ENCODE assay signal across 27 cellular contexts in genomic region chr2:191646612-191646902, GRCh38. TPM values are rescaled to one million over a fixed set of nuclear protein-coding genes. Genes with fewer than 3 reads are reported as not detected.
A peak's percentile ranks its signal among the peaks of the same experiment; 100 is the strongest.
DNase-seq lines count a peak whose midpoint lies in the region; ATAC-seq, FAIRE-seq and TF ChIP-seq lines count a peak whose summit lies in the region.
"Had no signal": no experiment of that assay in that cellular context is flagged by ENCODE, and none has a peak within 500 bp of the region (broad histone marks: within the 10 kb centered on the region; RNA-seq: fewer than 3 reads in every experiment).

No MANE protein-coding gene starts in this region.

- no peak overlapping the region for H3K27ac Mint-ChIP-seq in type B pancreatic cell
- H3K27ac Mint-ChIP-seq: activated T-helper 17 cell treated with anti-CD3 and anti-CD28 coated beads, Interleukin-2, amount 50 U/mL, for 72 hours; brain; T-helper 2 cell treated with Interferon-gamma antibody and Interleukin-4, amounts not matched to agents 5 μg/mL and 100 μg/mL, for 36 hours had no signal

- H3K9me3 Mint-ChIP-seq in type B pancreatic cell = no peaks in the 10 kb centered on the region
- H3K9me3 Mint-ChIP-seq: activated T-helper 17 cell treated with anti-CD3 and anti-CD28 coated beads, Interleukin-2, amount 50 U/mL, for 72 hours; brain; T-helper 2 cell treated with Interferon-gamma antibody and Interleukin-4, amounts not matched to agents 5 μg/mL and 100 μg/mL, for 36 hours had no signal

- peak overlapping the region; percentile 66 for H3K4me2 ChIP-seq in PC-3 (ENCODE audit: low read length)

- H3K27me3 ChIP-seq in PC-3 (ENCODE audit: low read length) (no peaks in the 10 kb centered on the region), left lung (no peaks in the 10 kb centered on the region)
- H3K27me3 ChIP-seq: gastrocnemius medialis, right atrium auricular region, tibial artery had no signal

- H3K9me3 ChIP-seq in PC-3 (ENCODE audit: low read length) = no peaks in the 10 kb centered on the region
- no peaks in the 10 kb centered on the region for H3K9me3 ChIP-seq in left lung
- H3K9me3 ChIP-seq: gastrocnemius medialis, right atrium auricular region, tibial artery had no signal

- TF ChIP-seq POLR2A in H54 (IDR thresholded peaks at IDR 0.05; ENCODE audit: low read depth, low read length) = no peak

- H3K36me3 Mint-ChIP-seq in type B pancreatic cell = no peaks in the 10 kb centered on the region
- H3K36me3 Mint-ChIP-seq: brain had no signal

- H3K27ac ChIP-seq in PC-3 (ENCODE audit: low read length) (peak overlapping the region; percentile 97), epithelial cell of prostate (peak overlapping the region; percentile 96), left lung (peak overlapping the region in 1 of 2 donors; percentile 68)
- H3K27ac ChIP-seq: gastrocnemius medialis, right atrium auricular region, tibial artery had no signal

- no peaks in the 10 kb centered on the region for H3K79me2 ChIP-seq in PC-3 (ENCODE audit: low read length)

- peak overlapping the region; percentile 66 for H3K9ac ChIP-seq in PC-3 (ENCODE audit: low read length)

- peaks cover 4% of the 10 kb centered on the region for H3K4me1 Mint-ChIP-seq in type B pancreatic cell (ENCODE audit: unreplicated experiment)

- CTCF ChIA-PET in PC-3 (lab: Charles Lee) = interaction anchor here (0.6 kb wide), 1 partner anchor 1228 kb away, joined by 3 read pairs; no protein-coding TSS in a partner anchor

- ATAC-seq in PC-3 = peak; percentile 53
- ATAC-seq in left lung = peak; percentile 33
- ATAC-seq in GM21360 (IDR thresholded peaks at IDR 0.05; ENCODE audit: unreplicated experiment) = no peak
- ATAC-seq: activated T-helper 17 cell treated with anti-CD3 and anti-CD28 coated beads, Interleukin-2, amount 50 U/mL, for 72 hours; gastrocnemius medialis; SK-N-SH treated with all-trans-retinoic acid at 6 μM for 48 hours; stimulated activated naive CD8-positive, alpha-beta T cell treated with anti-CD3 and anti-CD28 coated beads, Interleukin-15, Interleukin-2, amounts not matched to agents 100 U/mL and 50 U/mL, for 24 hours had no signal

- H2AFZ ChIP-seq in PC-3 (ENCODE audit: low read length) = 0 out of 2 replicates have a peak overlapping the region, but pooled peaks have one; percentile 8

- H3K4me1 ChIP-seq in PC-3 (ENCODE audit: insufficient read depth, low read length) (peaks cover 44% of the 10 kb centered on the region), left lung (peaks cover 0 to 11% of the 10 kb centered on the region in 2 donors)
- H3K4me1 ChIP-seq: gastrocnemius medialis, right atrium auricular region, tibial artery had no signal

- H3K4me3 ChIP-seq in PC-3 (ENCODE audit: low read length) = peak overlapping the region; percentile 31; the same call in 1 of the 2 replicates
- no peak overlapping the region for H3K4me3 ChIP-seq in left lung
- H3K4me3 ChIP-seq: gastrocnemius medialis, right atrium auricular region, tibial artery had no signal

- TF ChIP-seq CTCF in PC-3 (conservative IDR thresholded peaks at IDR 0.05; ENCODE audit: low read depth, low read length) (no peak), left lung (IDR thresholded peaks at IDR 0.05) (no peak), type B pancreatic cell (conservative IDR thresholded peaks at IDR 0.05) (no peak)

- intact Hi-C loops in PC-3 (cut with micrococcal nuclease) = loop anchor here (1.0 to 2.0 kb wide), 3 partner anchors 8 to 75 kb away; no protein-coding TSS in a partner anchor
- intact Hi-C loops in left lung (cut with DNase I) = no loop called here

- POLR2A ChIA-PET in PC-3 (lab: Charles Lee; ENCODE audit: unreplicated experiment) = interaction anchor here (1.1 to 1.2 kb wide), 3 partner anchors 8 to 31 kb away, joined by 4 to 6 read pairs (median 4); partner anchors contain the start of gene NABP1

- no TSS peak for BruUV-seq in PC-3 (replicated peaks; lab: Mats Ljungman, UMichigan)

- no peaks in the 10 kb centered on the region for H3K36me3 ChIP-seq in PC-3 (ENCODE audit: low read depth, low read length)
- no peaks in the 10 kb centered on the region for H3K36me3 ChIP-seq in left lung
- H3K36me3 ChIP-seq: gastrocnemius medialis, right atrium auricular region, tibial artery had no signal

- no peak for FAIRE-seq in H54 (lab: Jason Lieb, UNC)
- FAIRE-seq: A204.1, colon had no signal

- H3F3A ChIP-seq in PC-3 (ENCODE audit: low read length, unreplicated experiment) = peaks cover 27% of the 10 kb centered on the region

- no peaks in the 10 kb centered on the region for H4K20me1 ChIP-seq in PC-3 (ENCODE audit: low read length)

- no peaks in the 10 kb centered on the region for H3K27me3 Mint-ChIP-seq in type B pancreatic cell
- H3K27me3 Mint-ChIP-seq: activated T-helper 17 cell treated with anti-CD3 and anti-CD28 coated beads, Interleukin-2, amount 50 U/mL, for 72 hours; brain had no signal

- H3K4me3 Mint-ChIP-seq in type B pancreatic cell = no peak overlapping the region
- H3K4me3 Mint-ChIP-seq: activated T-helper 17 cell treated with anti-CD3 and anti-CD28 coated beads, Interleukin-2, amount 50 U/mL, for 72 hours; brain; T-helper 2 cell treated with Interferon-gamma antibody and Interleukin-4, amounts not matched to agents 5 μg/mL and 100 μg/mL, for 36 hours had no signal

- no peaks in the 10 kb centered on the region for H3K9me2 ChIP-seq in PC-3 (replicated peaks; ENCODE audit: low read length)

- peak; percentile 29 for DNase-seq in AG08395 (ENCODE audit: low spot score)
- DNase-seq in PC-3 = peak; percentile 90
- DNase-seq in epithelial cell of prostate (ENCODE audit: low read depth, low spot score) = peak; percentile 83
- no peak for DNase-seq in left lung
- DNase-seq in activated effector memory CD4-positive, alpha-beta T cell treated with Interleukin-2 at 50 U/mL for 16 hours = no peak
- DNase-seq in H54 (ENCODE audit: insufficient read length, low spot score) = no peak
- no peak for DNase-seq in type B pancreatic cell (ENCODE audit: extremely low spot score, unreplicated experiment)
- DNase-seq: activated CD4-positive, alpha-beta T cell treated with anti-CD3 and anti-CD28 coated beads, Interleukin-2, amount 50 U/mL, for 1 hour; C1 segment of cervical spinal cord; Calu3; gastrocnemius medialis; islet precursor cell; NCI-H1092 treated with DMSO at 0.1 percent for 48 hours; NCI-H2029 treated with DMSO at 0.1 percent for 48 hours; NCI-H446 treated with DMSO at 0.1 percent for 48 hours; stimulated activated CD4-positive, alpha-beta T cell treated with anti-CD3 and anti-CD28 coated beads, Interleukin-12 subunit alpha, Interleukin-12 subunit beta, amount 100 ng/mL, for 4 hours; stimulated activated CD4-positive, alpha-beta T cell treated with anti-CD3 and anti-CD28 coated beads, Interleukin-4, amount 100 ng/mL, for 4 hours; stimulated activated naive CD8-positive, alpha-beta T cell treated with anti-CD3 and anti-CD28 coated beads, Interleukin-15, Interleukin-2, amounts not matched to agents 100 U/mL and 50 U/mL, for 24 hours; tibial artery had no signal

RNA-seq across cellular contexts. Expression of gene NABP1, which starts 31.4 kb away (rescaled TPM):
- total RNA-seq in PC-3 (2014; rRNA removed) (45.4 and 56.8 TPM in 2 replicates), left lung (100 to 1,000 TPM in 1 of 2 donors, 10 to 100 TPM in 1; 41.4 to 122 TPM), type B pancreatic cell (ENCODE audit: low replicate concordance) (15.3 and 22.5 TPM in 2 replicates)

Comparison
In these comparisons a context has a peak if more than half of its experiments do, and no peak if none do; other contexts are left out.
1. DNase-seq: peak in AG08395 (single experiment), PC-3 (single experiment) and epithelial cell of prostate (single experiment); none in left lung (0 of 2), activated effector memory CD4-positive, alpha-beta T cell treated with Interleukin-2 at 50 U/mL for 16 hours (single experiment), H54 (single experiment) and type B pancreatic cell (single experiment).